Comparison of ENCODE assay signal across 17 cellular contexts in genomic region chr9:130425741-130426466, GRCh38. TPM values are rescaled to one million over a fixed set of nuclear protein-coding genes. Genes with fewer than 3 reads are reported as not detected.
DNase-seq lines count a peak whose midpoint lies in the region; ATAC-seq, FAIRE-seq and TF ChIP-seq lines count a peak whose summit lies in the region.
"Had no signal": no experiment of that assay in that cellular context is flagged by ENCODE, and none has a peak within 500 bp of the region (broad histone marks: within the 10 kb centered on the region; RNA-seq: fewer than 3 reads in every experiment).

No MANE protein-coding gene starts in this region.

- H3K79me2 ChIP-seq in DND-41 (ENCODE audit: insufficient read depth, low read length), result no peaks in the 10 kb centered on the region
- no peaks in the 10 kb centered on the region for H3K79me2 ChIP-seq in keratinocyte (ENCODE audit: control insufficient read depth, insufficient read depth, low read length)

- no peak overlapping the region for H3K4me2 ChIP-seq in DND-41 (ENCODE audit: insufficient read depth, low read length)
- H3K4me2 ChIP-seq in IMR-90 (ENCODE audit: low read depth, low read length), result no peak overlapping the region
- H3K4me2 ChIP-seq in keratinocyte (ENCODE audit: control insufficient read depth, extremely low read depth, insufficient read depth, low read depth, low read length), result peak overlapping the region; percentile 71

- H4K20me1 ChIP-seq in DND-41 (ENCODE audit: insufficient read depth, low read length) (no peaks in the 10 kb centered on the region), IMR-90 (ENCODE audit: insufficient read depth, low read length) (no peaks in the 10 kb centered on the region), keratinocyte (ENCODE audit: control insufficient read depth, extremely low read depth, insufficient read depth, low read length) (no peaks in the 10 kb centered on the region)

- H3K36me3 ChIP-seq in DND-41 (ENCODE audit: insufficient read depth, low read length), result no peaks in the 10 kb centered on the region
- H3K36me3 ChIP-seq in IMR-90 (ENCODE audit: control insufficient read depth, insufficient read depth, low read length), result no peaks in the 10 kb centered on the region
- no peaks in the 10 kb centered on the region for H3K36me3 ChIP-seq in keratinocyte (ENCODE audit: control insufficient read depth in 2 of 2, extremely low read depth in 1 of 2, insufficient read depth in 2 of 2, low read length in 2 of 2)
- H3K36me3 ChIP-seq: HAP-1 had no signal

- no peak overlapping the region for H2BK5ac ChIP-seq in IMR-90 (ENCODE audit: low read depth, low read length, poor library complexity, severe bottlenecking)

- no peak overlapping the region for H2BK20ac ChIP-seq in IMR-90 (ENCODE audit: low read depth, low read length)

- no peak for FAIRE-seq in keratinocyte (lab: Jason Lieb, UNC)
- FAIRE-seq: GM19239 had no signal

- DNase-seq in DND-41, result peak; percentile 15
- no peak for DNase-seq in IMR-90
- no peak for DNase-seq in keratinocyte (ENCODE audit: low read depth, low spot score)
- peak; percentile 47 for DNase-seq in sciatic nerve (ENCODE audit: low spot score)
- DNase-seq in posterior cingulate gyrus, result no peak
- no peak for DNase-seq in posterior vena cava (ENCODE audit: low spot score)
- DNase-seq: COR-L47, EL, KG1, NCI-H1048, NCI-H2081 treated with DMSO at 0.1 percent for 48 hours, NCI-H510A treated with DMSO at 0.1 percent for 48 hours, SHP77 had no signal

- no peak overlapping the region for H3K4ac ChIP-seq in IMR-90 (ENCODE audit: low read depth, low read length)

- no peak overlapping the region for H4K5ac ChIP-seq in IMR-90 (ENCODE audit: low read depth, low read length)

- H2BK120ac ChIP-seq in IMR-90 (ENCODE audit: low read depth, low read length), result no peak overlapping the region

- H3K14ac ChIP-seq in IMR-90 (replicated peaks; ENCODE audit: low read depth, low read length), result no peak overlapping the region

- no peak overlapping the region for H3K56ac ChIP-seq in IMR-90 (ENCODE audit: extremely low read depth, insufficient read depth, low read length)

- H2AK5ac ChIP-seq in IMR-90 (ENCODE audit: low read depth, low read length), result peak overlapping the region; percentile 12; the same call in 1 of the 2 replicates

- H3K9me3 ChIP-seq in DND-41 (ENCODE audit: insufficient read depth, low read length, severe bottlenecking), result no peaks in the 10 kb centered on the region
- H3K9me3 ChIP-seq in IMR-90 (ENCODE audit: control insufficient read depth, insufficient read depth, low read length), result no peaks in the 10 kb centered on the region
- H3K9me3 ChIP-seq in keratinocyte (ENCODE audit: control insufficient read depth, low read depth, low read length), result peaks cover 9% of the 10 kb centered on the region
- H3K9me3 ChIP-seq: HAP-1 had no signal

- TF ChIP-seq CTCF in DND-41 (IDR thresholded peaks at IDR 0.05; ENCODE audit: borderline replicate concordance, extremely low read depth, low read length, poor library complexity, severe bottlenecking) (no peak), IMR-90 (conservative IDR thresholded peaks at IDR 0.05; ENCODE audit: low read depth, low read length) (no peak), keratinocyte (optimal IDR thresholded peaks at IDR 0.05 in 1 of 3, IDR thresholded peaks at IDR 0.05 in 1 of 3, conservative IDR thresholded peaks at IDR 0.05 in 1 of 3; ENCODE audit: extremely low read depth in 1 of 3, insufficient read depth in 2 of 3, low read length in 3 of 3) (no peak)

- H4K8ac ChIP-seq in IMR-90 (ENCODE audit: low read depth in 2 of 2, low read length in 2 of 2), result no peak overlapping the region

- no peak overlapping the region for H2BK15ac ChIP-seq in IMR-90 (ENCODE audit: low read depth, low read length)

- no peak overlapping the region for H3K23ac ChIP-seq in IMR-90 (ENCODE audit: low read depth, low read length)

- H3K9ac ChIP-seq in DND-41 (ENCODE audit: low read depth, low read length) (no peak overlapping the region), IMR-90 (ENCODE audit: low read depth, low read length) (no peak overlapping the region), keratinocyte (ENCODE audit: control insufficient read depth, extremely low read depth, insufficient read depth, low read length) (no peak overlapping the region)

- H4K91ac ChIP-seq in IMR-90 (ENCODE audit: insufficient read depth, low read depth, low read length), result no peak overlapping the region

- 79% methylated on average over 12 of the region's 21 CpGs; no CpG with 5 or more reads in 1 of the 2 experiments for WGBS in IMR-90 (ENCODE audit: extremely low coverage in 2 of 2, insufficient read length in 1 of 2), 2 experiments

- H2AK9ac ChIP-seq in IMR-90 (replicated peaks; ENCODE audit: low read depth, low read length, poor library complexity), result no peak overlapping the region

- H2AFZ ChIP-seq in DND-41 (ENCODE audit: low read depth, low read length) (no peak overlapping the region), IMR-90 (replicated peaks; ENCODE audit: low read length, poor library complexity) (no peak overlapping the region), keratinocyte (ENCODE audit: control insufficient read depth, low read length) (no peak overlapping the region)

- peak; percentile 37; the same call in 1 of the 3 replicates for ATAC-seq in DND-41 (ENCODE audit: insufficient read depth, low read depth)
- ATAC-seq in IMR-90 (ENCODE audit: low read depth), result no peak
- no peak for ATAC-seq in sciatic nerve
- ATAC-seq in HG03175 (IDR thresholded peaks at IDR 0.05; ENCODE audit: unreplicated experiment), result no peak
- ATAC-seq in GM19328 (IDR thresholded peaks at IDR 0.05; ENCODE audit: unreplicated experiment), result no peak

- in situ Hi-C loops in IMR-90 (cut with MboI; ENCODE audit: low sequenced_read_pairs), result no loop called here

- H3K79me1 ChIP-seq in IMR-90 (ENCODE audit: low read depth in 1 of 2, low read length in 2 of 2), result no peaks in the 10 kb centered on the region

- intact Hi-C loops in IMR-90 (cut with micrococcal nuclease), result no loop called here
- intact Hi-C loops in sciatic nerve (cut with DNase I), result no loop called here
- intact Hi-C loops in posterior cingulate gyrus (cut with DNase I), result no loop called here
- intact Hi-C loops in posterior vena cava (cut with DNase I), result no loop called here

- BruUV-seq in IMR-90 (replicated peaks; lab: Mats Ljungman, UMichigan), result no TSS peak

- CTCF ChIA-PET in IMR-90 (lab: Yijun Ruan, JAX), result no interaction called here

- H3K9me1 ChIP-seq in IMR-90 (ENCODE audit: insufficient read depth, low read length) (no peaks in the 10 kb centered on the region), keratinocyte (ENCODE audit: control insufficient read depth, extremely low read depth, insufficient read depth, low read length) (no peaks in the 10 kb centered on the region)

- TF ChIP-seq RAD21 in IMR-90 (IDR thresholded peaks at IDR 0.05; ENCODE audit: low read length), result no peak

- H3K4me1 ChIP-seq in DND-41 (ENCODE audit: insufficient read depth, low read length) (no peaks in the 10 kb centered on the region), IMR-90 (ENCODE audit: control insufficient read depth, insufficient read depth, low read length) (peaks cover 15% of the 10 kb centered on the region), keratinocyte (ENCODE audit: control insufficient read depth, extremely low read depth, insufficient read depth, low read length) (peaks cover 19% of the 10 kb centered on the region)
- H3K4me1 ChIP-seq: HAP-1 had no signal

- no peak overlapping the region for H3K4me3 ChIP-seq in DND-41 (ENCODE audit: low read depth in 1 of 2, low read length in 2 of 2)
- no peak overlapping the region for H3K4me3 ChIP-seq in IMR-90 (ENCODE audit: insufficient read depth, low read depth, low read length)
- no peak overlapping the region for H3K4me3 ChIP-seq in keratinocyte (ENCODE audit: control insufficient read depth in 2 of 3, extremely low read depth in 1 of 3, insufficient read depth in 2 of 3, low read depth in 1 of 3, low read length in 3 of 3)
- H3K4me3 ChIP-seq: HAP-1 had no signal

- H3K27ac ChIP-seq in DND-41 (ENCODE audit: low read length), result no peak overlapping the region
- H3K27ac ChIP-seq in IMR-90 (ENCODE audit: insufficient read depth, low read length), result no peak overlapping the region
- H3K27ac ChIP-seq in keratinocyte (ENCODE audit: control insufficient read depth, insufficient read depth, low read length), result no peak overlapping the region

- H3K18ac ChIP-seq in IMR-90 (ENCODE audit: low read depth, low read length), result no peak overlapping the region

- no peaks in the 10 kb centered on the region for H3K27me3 ChIP-seq in DND-41 (ENCODE audit: insufficient read depth, low read length, poor library complexity)
- peaks cover 4% of the 10 kb centered on the region for H3K27me3 ChIP-seq in IMR-90 (ENCODE audit: control insufficient read depth, insufficient read depth, low read length)
- peaks cover 29% of the 10 kb centered on the region for H3K27me3 ChIP-seq in keratinocyte (ENCODE audit: control insufficient read depth, extremely low read depth, insufficient read depth, low read length)

- POLR2A ChIA-PET in IMR-90 (lab: Charles Lee; ENCODE audit: unreplicated experiment), result no interaction called here

- dilution Hi-C loops in IMR-90 (cut with HindIII; ENCODE audit: low sequenced_read_pairs, unreplicated experiment), result no loop called here
- dilution Hi-C loops in keratinocyte (cut with MboI; ENCODE audit: extremely low pct_ligation_motif_present, low sequenced_read_pairs), result no loop called here

- TF ChIP-seq POLR2A in IMR-90 (IDR thresholded peaks at IDR 0.05; ENCODE audit: low read depth, low read length), result no peak

TF ChIP-seq in IMR-90, 13 proteins besides CTCF, POLR2A, EP300 and RAD21 (continues in another document):
- TF ChIP-seq, protein P1, sequence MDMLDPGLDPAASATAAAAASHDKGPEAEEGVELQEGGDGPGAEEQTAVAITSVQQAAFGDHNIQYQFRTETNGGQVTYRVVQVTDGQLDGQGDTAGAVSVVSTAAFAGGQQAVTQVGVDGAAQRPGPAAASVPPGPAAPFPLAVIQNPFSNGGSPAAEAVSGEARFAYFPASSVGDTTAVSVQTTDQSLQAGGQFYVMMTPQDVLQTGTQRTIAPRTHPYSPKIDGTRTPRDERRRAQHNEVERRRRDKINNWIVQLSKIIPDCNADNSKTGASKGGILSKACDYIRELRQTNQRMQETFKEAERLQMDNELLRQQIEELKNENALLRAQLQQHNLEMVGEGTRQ (IDR thresholded peaks at IDR 0.05; ENCODE audit: low read depth, low read length), result no peak

RNA-seq across cellular contexts. Expression of gene ASS1, which starts 18.9 kb away (rescaled TPM):
- total RNA-seq in IMR-90 (2012; rRNA removed), result 31.1 and 39.6 TPM in 2 replicates
- polyA plus RNA-seq in IMR-90 (2012; rRNA removed), result 39.7 and 41.9 TPM in 2 replicates
- 48.3 and 61.6 TPM in 2 replicates for polyA plus RNA-seq in IMR-90 (2012; cell fraction: cytosol; rRNA removed)
- polyA plus RNA-seq in IMR-90 (2012; cell fraction: nucleus; rRNA removed; ENCODE audit: low replicate concordance), result 23.9 and 27.2 TPM in 2 replicates
- 23.7 to 165 TPM (median 52.4 TPM) in 3 replicates for polyA plus RNA-seq in keratinocyte
- polyA plus RNA-seq in keratinocyte (2011; ENCODE audit: low read depth), result 71.7 TPM
- polyA plus RNA-seq in keratinocyte (2011; cell fraction: cytosol; rRNA removed), result 132 and 143 TPM in 2 replicates
- polyA plus RNA-seq in keratinocyte (2011; cell fraction: nucleus; rRNA removed), result 63.8 and 83.2 TPM in 2 replicates
- 20.0 and 238 TPM in 2 replicates for polyA plus RNA-seq in keratinocyte (2012; ENCODE audit: low replicate concordance)
- polyA minus RNA-seq in keratinocyte, result 14.8 to 109 TPM (median 33.0 TPM) in 3 replicates
- 79.4 TPM for polyA minus RNA-seq in keratinocyte (2011; cell fraction: cytosol; rRNA and poly(A)+ RNA removed)
- 21.1 and 26.4 TPM in 2 replicates for polyA minus RNA-seq in keratinocyte (2011; cell fraction: nucleus; rRNA and poly(A)+ RNA removed)
- total RNA-seq in sciatic nerve, result 73.1 TPM
- 100 to 1,000 TPM; 106 to 118 TPM for total RNA-seq in posterior vena cava

Comparison
In these comparisons a context has a peak if more than half of its experiments do, and no peak if none do; other contexts are left out.
1. DNase-seq: peak in DND-41 (single experiment) and sciatic nerve (single experiment); none in IMR-90 (single experiment), keratinocyte (single experiment), posterior cingulate gyrus (0 of 10) and posterior vena cava (single experiment).